Comparison of ENCODE assay signal across 18 cellular contexts in the genomic region with DNA sequence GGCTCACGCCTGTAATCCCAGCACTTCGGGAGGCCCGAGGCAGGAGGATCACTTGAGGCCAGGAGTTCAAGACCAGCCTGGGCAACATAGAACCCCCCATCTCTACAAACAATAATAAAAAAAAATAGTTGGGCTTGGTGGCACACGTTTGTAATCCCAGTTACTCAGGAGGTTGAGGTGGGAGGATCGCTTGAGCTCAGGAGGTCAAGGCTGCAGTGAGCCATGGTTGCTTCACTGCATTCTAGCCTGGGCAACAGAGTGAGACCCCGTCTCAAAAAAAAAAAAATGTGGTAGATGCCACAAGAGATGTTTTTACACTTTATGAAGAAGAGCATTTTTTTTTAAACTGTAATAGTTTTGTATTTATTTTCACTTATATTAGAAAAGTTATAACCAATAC. TPM values are rescaled to one million over a fixed set of nuclear protein-coding genes. Genes with fewer than 3 reads are reported as not detected.
DNase-seq lines count a peak whose midpoint lies in the region; TF ChIP-seq lines count a peak whose summit lies in the region.
"Had no signal": no experiment of that assay in that cellular context is flagged by ENCODE, and none has a peak within 500 bp of the region (broad histone marks: within the 10 kb centered on the region; RNA-seq: fewer than 3 reads in every experiment).

No MANE protein-coding gene starts in this region.

- intact Hi-C loops in activated naive CD4-positive, alpha-beta T cell treated with anti-CD3 and anti-CD28 coated beads for 36 hours (cut with micrococcal nuclease) = no loop called here

- H3K27ac ChIP-seq in HEK293 (ENCODE audit: extremely low read depth, low read depth, low read length) = no peak overlapping the region
- H3K27ac ChIP-seq: 22Rv1; BLaER1 treated with 17β-estradiol and CSF1 and Interleukin-3, amounts not matched to agents 10 nM and 100 nM; C4-2B had no signal

- H3K4me3 Mint-ChIP-seq in activated naive CD4-positive, alpha-beta T cell treated with anti-CD3 and anti-CD28 coated beads, Interleukin-2, amount 50 U/mL, for 24 hours = no peak overlapping the region
- H3K4me3 Mint-ChIP-seq in activated naive CD4-positive, alpha-beta T cell treated with anti-CD3 and anti-CD28 coated beads for 36 hours = no peak overlapping the region
- no peak overlapping the region for H3K4me3 Mint-ChIP-seq in mesothelial cell of epicardium
- H3K4me3 Mint-ChIP-seq: B cell; CD4-positive, alpha-beta T cell; CD8-positive, alpha-beta T cell had no signal

- peak overlapping the region; percentile 1 for H3K27ac Mint-ChIP-seq in activated naive CD4-positive, alpha-beta T cell treated with anti-CD3 and anti-CD28 coated beads, Interleukin-2, amount 50 U/mL, for 24 hours
- H3K27ac Mint-ChIP-seq in activated naive CD4-positive, alpha-beta T cell treated with anti-CD3 and anti-CD28 coated beads for 36 hours = no peak overlapping the region
- H3K27ac Mint-ChIP-seq in mesothelial cell of epicardium = peak overlapping the region; percentile 35
- H3K27ac Mint-ChIP-seq: B cell; CD4-positive, alpha-beta T cell; CD8-positive, alpha-beta T cell had no signal

- DNase-seq in activated naive CD4-positive, alpha-beta T cell treated with anti-CD3 and anti-CD28 coated beads for 36 hours = no peak
- no peak for DNase-seq in mesothelial cell of epicardium (ENCODE audit: low spot score in 2 of 2, unreplicated experiment in 2 of 2)
- no peak for DNase-seq in NCI-H2227 (lab: John Stamatoyannopoulos, UW; ENCODE audit: unreplicated experiment)
- DNase-seq: AML-193; Caco-2; Calu3; CD4-positive, alpha-beta T cell; CD8-positive, alpha-beta T cell; DMS79 treated with DMSO at 0.1 percent for 48 hours; GF-D8 had no signal

- H3K4me1 Mint-ChIP-seq in activated naive CD4-positive, alpha-beta T cell treated with anti-CD3 and anti-CD28 coated beads, Interleukin-2, amount 50 U/mL, for 24 hours = peaks cover 17% of the 10 kb centered on the region
- peaks cover 9% of the 10 kb centered on the region for H3K4me1 Mint-ChIP-seq in activated naive CD4-positive, alpha-beta T cell treated with anti-CD3 and anti-CD28 coated beads for 36 hours (ENCODE audit: low read depth)
- H3K4me1 Mint-ChIP-seq in mesothelial cell of epicardium = peaks cover 16% of the 10 kb centered on the region

- no peaks in the 10 kb centered on the region for H3K9me3 Mint-ChIP-seq in activated naive CD4-positive, alpha-beta T cell treated with anti-CD3 and anti-CD28 coated beads, Interleukin-2, amount 50 U/mL, for 24 hours
- no peaks in the 10 kb centered on the region for H3K9me3 Mint-ChIP-seq in activated naive CD4-positive, alpha-beta T cell treated with anti-CD3 and anti-CD28 coated beads for 36 hours
- H3K9me3 Mint-ChIP-seq in mesothelial cell of epicardium = no peaks in the 10 kb centered on the region
- H3K9me3 Mint-ChIP-seq: CD4-positive, alpha-beta T cell; CD8-positive, alpha-beta T cell had no signal

- CTCF ChIA-PET in activated naive CD4-positive, alpha-beta T cell treated with anti-CD3 and anti-CD28 coated beads for 36 hours (lab: Charles Lee) = interaction anchor here (0.6 to 1.6 kb wide), 8 partner anchors 9 to 565 kb away, joined by 3 to 5 read pairs (median 4); no protein-coding TSS in a partner anchor
- CTCF ChIA-PET in HEK293 (lab: Yijun Ruan, JAX) = interaction anchor here (0.6 to 2.7 kb wide), 7 partner anchors 14 to 835 kb away, joined by 3 to 16 read pairs (median 4); a partner anchor contains a TSS

- POLR2A ChIA-PET in HEK293 (lab: Yijun Ruan, JAX) = interaction anchor here (0.7 kb wide), 1 partner anchor 59 kb away, joined by 4 read pairs; no protein-coding TSS in a partner anchor

- no peaks in the 10 kb centered on the region for H3K36me3 Mint-ChIP-seq in activated naive CD4-positive, alpha-beta T cell treated with anti-CD3 and anti-CD28 coated beads, Interleukin-2, amount 50 U/mL, for 24 hours
- no peaks in the 10 kb centered on the region for H3K36me3 Mint-ChIP-seq in activated naive CD4-positive, alpha-beta T cell treated with anti-CD3 and anti-CD28 coated beads for 36 hours (ENCODE audit: low read depth)
- H3K36me3 Mint-ChIP-seq in mesothelial cell of epicardium = peaks cover 3% of the 10 kb centered on the region
- H3K36me3 Mint-ChIP-seq: CD8-positive, alpha-beta T cell had no signal

- H3K4me3 ChIP-seq in HEK293 (ENCODE audit: low read depth, low read length) = no peak overlapping the region
- H3K4me3 ChIP-seq: A549; BLaER1 treated with 17β-estradiol and CSF1 and Interleukin-3, amounts not matched to agents 10 nM and 100 nM had no signal

- H3K4me1 ChIP-seq in HEK293 (ENCODE audit: control insufficient read depth, insufficient read depth, low read length) = no peaks in the 10 kb centered on the region
- H3K4me1 ChIP-seq: A549 had no signal

- no peaks in the 10 kb centered on the region for H3K36me3 ChIP-seq in HEK293 (ENCODE audit: control insufficient read depth in 2 of 2, insufficient read depth in 1 of 2, low read length in 2 of 2)
- H3K36me3 ChIP-seq: BLaER1 treated with 17β-estradiol and CSF1 and Interleukin-3, amounts not matched to agents 10 nM and 100 nM had no signal

- no peaks in the 10 kb centered on the region for H3K27me3 Mint-ChIP-seq in activated naive CD4-positive, alpha-beta T cell treated with anti-CD3 and anti-CD28 coated beads, Interleukin-2, amount 50 U/mL, for 24 hours
- peaks cover 2% of the 10 kb centered on the region for H3K27me3 Mint-ChIP-seq in activated naive CD4-positive, alpha-beta T cell treated with anti-CD3 and anti-CD28 coated beads for 36 hours (ENCODE audit: low read depth)
- no peaks in the 10 kb centered on the region for H3K27me3 Mint-ChIP-seq in mesothelial cell of epicardium (ENCODE audit: low read depth)
- H3K27me3 Mint-ChIP-seq: CD4-positive, alpha-beta T cell had no signal

- TF ChIP-seq CTCF in HEK293 (tag by site-specific recombination; IDR thresholded peaks at IDR 0.05) (no peak), mesothelial cell of epicardium (IDR thresholded peaks at IDR 0.05; ENCODE audit: unreplicated experiment) (no peak)

- no peaks in the 10 kb centered on the region for H3K9me3 ChIP-seq in HEK293 (ENCODE audit: control insufficient read depth, insufficient read depth, low read depth, low read length)
- H3K9me3 ChIP-seq: A549; BLaER1 treated with 17β-estradiol and CSF1 and Interleukin-3, amounts not matched to agents 10 nM and 100 nM; Caco-2 had no signal

TF ChIP-seq in HEK293, 187 proteins besides CTCF, POLR2A, EP300 and RAD21:
- TF ChIP-seq, protein P1, sequence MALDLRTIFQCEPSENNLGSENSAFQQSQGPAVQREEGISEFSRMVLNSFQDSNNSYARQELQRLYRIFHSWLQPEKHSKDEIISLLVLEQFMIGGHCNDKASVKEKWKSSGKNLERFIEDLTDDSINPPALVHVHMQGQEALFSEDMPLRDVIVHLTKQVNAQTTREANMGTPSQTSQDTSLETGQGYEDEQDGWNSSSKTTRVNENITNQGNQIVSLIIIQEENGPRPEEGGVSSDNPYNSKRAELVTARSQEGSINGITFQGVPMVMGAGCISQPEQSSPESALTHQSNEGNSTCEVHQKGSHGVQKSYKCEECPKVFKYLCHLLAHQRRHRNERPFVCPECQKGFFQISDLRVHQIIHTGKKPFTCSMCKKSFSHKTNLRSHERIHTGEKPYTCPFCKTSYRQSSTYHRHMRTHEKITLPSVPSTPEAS (tag by site-specific recombination; IDR thresholded peaks at IDR 0.05) = no peak
- TF ChIP-seq ZFP69B (tag by site-specific recombination; IDR thresholded peaks at IDR 0.05) (no peak), ZNF121 (tag by site-specific recombination; IDR thresholded peaks at IDR 0.05) (peak; percentile 36; the same call in 1 of the 2 replicates)
- TF ChIP-seq, protein P2, sequence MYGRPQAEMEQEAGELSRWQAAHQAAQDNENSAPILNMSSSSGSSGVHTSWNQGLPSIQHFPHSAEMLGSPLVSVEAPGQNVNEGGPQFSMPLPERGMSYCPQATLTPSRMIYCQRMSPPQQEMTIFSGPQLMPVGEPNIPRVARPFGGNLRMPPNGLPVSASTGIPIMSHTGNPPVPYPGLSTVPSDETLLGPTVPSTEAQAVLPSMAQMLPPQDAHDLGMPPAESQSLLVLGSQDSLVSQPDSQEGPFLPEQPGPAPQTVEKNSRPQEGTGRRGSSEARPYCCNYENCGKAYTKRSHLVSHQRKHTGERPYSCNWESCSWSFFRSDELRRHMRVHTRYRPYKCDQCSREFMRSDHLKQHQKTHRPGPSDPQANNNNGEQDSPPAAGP (tag by site-specific recombination; IDR thresholded peaks at IDR 0.05) = no peak

RNA-seq across cellular contexts. Expression of a gene that starts 12.8 kb away (rescaled TPM):
- under 1 TPM; 0.17 to 0.30 TPM for total RNA-seq in activated naive CD4-positive, alpha-beta T cell treated with anti-CD3 and anti-CD28 coated beads for 36 hours
- 8.2 to 8.5 TPM (median 8.4 TPM) in 3 replicates for total RNA-seq in mesothelial cell of epicardium
- total RNA-seq: A172, B cell had no signal

RNA-seq across cellular contexts. Expression of a gene that starts 17.5 kb away (rescaled TPM):
- total RNA-seq in activated naive CD4-positive, alpha-beta T cell treated with anti-CD3 and anti-CD28 coated beads for 36 hours = 10 to 100 TPM; 46.0 to 48.7 TPM
- total RNA-seq in mesothelial cell of epicardium = 50.5 to 52.7 TPM (median 52.4 TPM) in 3 replicates

RNA-seq across cellular contexts. Expression of a gene that starts 32.4 kb away (rescaled TPM):
- 1 to 10 TPM; 2.3 to 2.6 TPM for total RNA-seq in activated naive CD4-positive, alpha-beta T cell treated with anti-CD3 and anti-CD28 coated beads for 36 hours
- 2.0 to 3.6 TPM (median 3.3 TPM) in 3 replicates for total RNA-seq in mesothelial cell of epicardium

RNA-seq across cellular contexts. Expression of a gene that starts 42.5 kb away (rescaled TPM):
- total RNA-seq in activated naive CD4-positive, alpha-beta T cell treated with anti-CD3 and anti-CD28 coated beads for 36 hours = 10 to 100 TPM; 23.4 to 23.9 TPM
- total RNA-seq in mesothelial cell of epicardium = 7.7 to 9.1 TPM (median 8.3 TPM) in 3 replicates
